8 cellular contexts compared by ENCODE assay signal in genomic region chr21:42892931-42893660, GRCh38. TPM values are rescaled to one million over a fixed set of nuclear protein-coding genes. Genes with fewer than 3 reads are reported as not detected.
DNase-seq lines count a peak whose midpoint lies in the region; ATAC-seq, FAIRE-seq and TF ChIP-seq lines count a peak whose summit lies in the region.

TSS of gene NDUFV3 (plus strand) at chr21:42893309. CDS start at chr21:42893334, 25 bp downstream.

- H3K9me3 ChIP-seq in pancreas (no peaks in the 10 kb centered on the region), tibial artery (no peaks in the 10 kb centered on the region)

- 1% methylated on average over 49 to 77 of the region's 77 CpGs for WGBS in pancreas, 2 donors

- FAIRE-seq in pancreas (lab: Jason Lieb, UNC) = peak; percentile 60

- H3K27ac ChIP-seq in pancreas = peak within 1 kb of the TSS; percentile 83 to 94 (median 90)
- H3K27ac ChIP-seq in tibial artery = peak within 1 kb of the TSS; percentile 93 to 96

- DNase-seq in GM12864 (ENCODE audit: low read depth) = peak; percentile 90
- DNase-seq in NCI-H1417 (lab: John Stamatoyannopoulos, UW) = peak; percentile 100
- DNase-seq in SW 1271 (lab: John Stamatoyannopoulos, UW) = peak; percentile 90 to 91
- peak; percentile 100 for DNase-seq in activated naive CD8-positive, alpha-beta T cell treated with anti-CD3 and anti-CD28 coated beads, Interleukin-2, amount 50 U/mL, for 16 hours (ENCODE audit: low read depth, low spot score)
- peak; percentile 100 for DNase-seq in Right ventricle myocardium inferior (ENCODE audit: missing footprints)
- DNase-seq in pancreas = peak; percentile 99 to 100 (median 100)
- DNase-seq in tibial artery = peak; percentile 100

- ATAC-seq in HG02759 (IDR thresholded peaks at IDR 0.05; ENCODE audit: unreplicated experiment) (peak; percentile 94), Right ventricle myocardium inferior (peak; percentile 98), pancreas (peak; percentile 95 to 99 (median 96))

- H3K4me1 ChIP-seq in pancreas = peaks cover 0 to 6% (median 0%) of the 10 kb centered on the region in 3 donors
- H3K4me1 ChIP-seq in tibial artery = peaks cover 0 to 17% (median 5%) of the 10 kb centered on the region in 4 donors

- H3K4me3 ChIP-seq in GM12864 (ENCODE audit: low read depth, low read length) (peak within 1 kb of the TSS; percentile 83), pancreas (peak within 1 kb of the TSS; percentile 75 to 95 (median 86)), tibial artery (peak within 1 kb of the TSS; percentile 85 to 94)

- no peaks in the 10 kb centered on the region for H3K27me3 ChIP-seq in pancreas
- no peaks in the 10 kb centered on the region for H3K27me3 ChIP-seq in tibial artery

- intact Hi-C loops in Right ventricle myocardium inferior (cut with DNase I) = loop anchor here (5.0 kb wide), 1 partner anchor 79 kb away; the partner anchor contains the start of gene PKNOX1
- intact Hi-C loops in pancreas (cut with DNase I) = no loop called here
- intact Hi-C loops in tibial artery (cut with DNase I; ENCODE audit: low total_unique reads) = loop anchor here (10.0 kb wide), 1 partner anchor 82 kb away; the partner anchor contains the start of gene PKNOX1

- peaks cover 2 to 8% (median 3%) of the 10 kb centered on the region in 3 donors for H3K36me3 ChIP-seq in pancreas
- H3K36me3 ChIP-seq in tibial artery = peaks cover 3 to 18% (median 13%) of the 10 kb centered on the region in 3 donors

- TF ChIP-seq CTCF in GM12864 (IDR thresholded peaks at IDR 0.05; ENCODE audit: low read depth, low read length, missing control alignments) (no peak), pancreas (IDR thresholded peaks at IDR 0.05) (no peak), tibial artery (IDR thresholded peaks at IDR 0.05) (no peak)

RNA-seq across cellular contexts. Expression of gene NDUFV3, which starts in this region (rescaled TPM):
- total RNA-seq in Right ventricle myocardium inferior (61.0 TPM), pancreas (10 to 100 TPM; 16.6 to 30.1 (median 21.9) TPM)
- 10 to 100 TPM; 18.6 to 23.0 TPM for polyA plus RNA-seq in pancreas

Comparison
In these comparisons a context has a peak if more than half of its experiments do, and no peak if none do; other contexts are left out.
1. Peak in every context shown above with its lines: DNase-seq, ATAC-seq, H3K4me3 ChIP-seq and H3K27ac ChIP-seq.
2. intact Hi-C loops: an anchor here in Right ventricle myocardium inferior (5.0 kb wide) and tibial artery (10.0 kb wide); none called in pancreas.